ENCODE assay signal across 20 cellular contexts in genomic region chr14:98608071-98609060, GRCh38.
"Had no signal": no experiment of that assay in that cellular context is flagged by ENCODE, and none has a peak within 500 bp of the region (broad histone marks: within the 10 kb centered on the region; RNA-seq: fewer than 3 reads in every experiment).

No MANE protein-coding gene starts in this region.

- DNase-seq: activated CD4-positive, alpha-beta T cell treated with anti-CD3 and anti-CD28 coated beads, Interleukin-2, amount 50 U/mL, for 1 hour; activated CD4-positive, CD25-positive, alpha-beta regulatory T cell; activated naive CD4-positive, alpha-beta T cell treated with anti-CD3 and anti-CD28 coated beads, Interleukin-2, amount 10 ng/mL, durations not matched to agents 7 days and 5 days; adrenal gland; dermis blood vessel endothelial cell; effector memory CD4-positive, alpha-beta T cell; esophagus squamous epithelium; stimulated activated CD4-positive, alpha-beta T cell treated with anti-CD3 and anti-CD28 coated beads, Interleukin-12 subunit alpha, Interleukin-12 subunit beta, amount 100 ng/mL, for 4 hours; stimulated activated CD4-positive, alpha-beta T cell treated with anti-CD3 and anti-CD28 coated beads, Interleukin-1b, Interleukin-23, amount 100 ng/mL, for 48 hours; stimulated activated CD8-positive, alpha-beta memory T cell treated with anti-CD3 and anti-CD28 coated beads, Interleukin-4, amount 100 ng/mL, for 48 hours; stimulated activated naive CD4-positive, alpha-beta T cell; substantia nigra; T1000; tibial artery had no signal

- H3K4me3 Mint-ChIP-seq: activated naive CD4-positive, alpha-beta T cell treated with anti-CD3 and anti-CD28 coated beads, Interleukin-2, amount 10 ng/mL, durations not matched to agents 7 days and 5 days; memory B cell; neural crest cell had no signal

- H3K36me3 ChIP-seq: adrenal gland, esophagus squamous epithelium, prostate gland, right atrium auricular region, tibial artery had no signal

- H3K27me3 Mint-ChIP-seq: activated naive CD4-positive, alpha-beta T cell treated with anti-CD3 and anti-CD28 coated beads, Interleukin-2, amount 10 ng/mL, durations not matched to agents 7 days and 5 days; memory B cell had no signal

- H3K9me3 ChIP-seq: adrenal gland, esophagus squamous epithelium, prostate gland, right atrium auricular region, tibial artery had no signal

- H3K4me1 Mint-ChIP-seq: activated naive CD4-positive, alpha-beta T cell treated with anti-CD3 and anti-CD28 coated beads, Interleukin-2, amount 10 ng/mL, durations not matched to agents 7 days and 5 days; memory B cell had no signal

- H3K27me3 ChIP-seq: adrenal gland, esophagus squamous epithelium, right atrium auricular region, tibial artery had no signal

- H3K9me3 Mint-ChIP-seq: activated naive CD4-positive, alpha-beta T cell treated with anti-CD3 and anti-CD28 coated beads, Interleukin-2, amount 10 ng/mL, durations not matched to agents 7 days and 5 days; memory B cell; neural crest cell had no signal

- H3K36me3 Mint-ChIP-seq: activated naive CD4-positive, alpha-beta T cell treated with anti-CD3 and anti-CD28 coated beads, Interleukin-2, amount 10 ng/mL, durations not matched to agents 7 days and 5 days had no signal

- H3K4me3 ChIP-seq: adrenal gland, esophagus squamous epithelium, prostate gland, right atrium auricular region, SK-N-MC, tibial artery had no signal

- H3K4me1 ChIP-seq: adrenal gland, esophagus squamous epithelium, prostate gland, right atrium auricular region, tibial artery had no signal

- FAIRE-seq: endothelial cell of umbilical vein had no signal

- H3K27ac ChIP-seq: adrenal gland, esophagus squamous epithelium, prostate gland, right atrium auricular region, SK-N-MC, tibial artery had no signal

- H3K27ac Mint-ChIP-seq: activated naive CD4-positive, alpha-beta T cell treated with anti-CD3 and anti-CD28 coated beads, Interleukin-2, amount 10 ng/mL, durations not matched to agents 7 days and 5 days; memory B cell had no signal
